In genomic region chr10:86758231-86759072, GRCh38 we compare ENCODE assay signal across 8 cellular contexts. TPM values are rescaled to one million over a fixed set of nuclear protein-coding genes. Genes with fewer than 3 reads are reported as not detected.
DNase-seq lines count a peak whose midpoint lies in the region; ATAC-seq, FAIRE-seq and TF ChIP-seq lines count a peak whose summit lies in the region.

No MANE protein-coding gene starts in this region.

- no peaks in the 10 kb centered on the region for H3K36me3 ChIP-seq in neural progenitor cell

- no peak for TF ChIP-seq CTCF in D721Med (IDR thresholded peaks at IDR 0.05; ENCODE audit: insufficient read depth, missing control alignments)
- TF ChIP-seq CTCF in NB4 (IDR thresholded peaks at IDR 0.05; ENCODE audit: low read depth, low read length): no peak
- TF ChIP-seq CTCF in coronary artery (IDR thresholded peaks at IDR 0.05): no peak
- TF ChIP-seq CTCF in neural progenitor cell (IDR thresholded peaks at IDR 0.05): no peak

- ATAC-seq in HG02588 (IDR thresholded peaks at IDR 0.05; ENCODE audit: unreplicated experiment) (no peak), HG03159 (IDR thresholded peaks at IDR 0.05; ENCODE audit: unreplicated experiment) (no peak), HG02973 (IDR thresholded peaks at IDR 0.05; ENCODE audit: unreplicated experiment) (no peak)

- peaks cover 43% of the 10 kb centered on the region for H3K4me1 ChIP-seq in neural progenitor cell

- peaks cover 3% of the 10 kb centered on the region for H3K27me3 Mint-ChIP-seq in neural progenitor cell (ENCODE audit: insufficient read depth, low read depth)

- H3K9me3 ChIP-seq in neural progenitor cell (ENCODE audit: low read depth): no peaks in the 10 kb centered on the region

- peaks cover 26% of the 10 kb centered on the region for H3K36me3 Mint-ChIP-seq in neural progenitor cell

- H3K4me1 Mint-ChIP-seq in neural progenitor cell: peaks cover 33% of the 10 kb centered on the region

- peak overlapping the region; percentile 88 for H3K4me2 ChIP-seq in neural progenitor cell

- peak overlapping the region; percentile 99 for H3K27ac Mint-ChIP-seq in neural progenitor cell

- peak overlapping the region; percentile 90 to 97 for H3K27ac ChIP-seq in coronary artery
- peak overlapping the region; percentile 24 for H3K27ac ChIP-seq in neural progenitor cell

- no peak for TF ChIP-seq POLR2A in NB4 (IDR thresholded peaks at IDR 0.05; ENCODE audit: extremely low read depth, insufficient read length)

- DNase-seq in D721Med (ENCODE audit: insufficient read length, low spot score) (no peak), NB4 (ENCODE audit: low read depth) (peak; percentile 31), coronary artery (ENCODE audit: low spot score) (no peak), neural progenitor cell (ENCODE audit: low spot score) (no peak), SHP77 (lab: John Stamatoyannopoulos, UW) (no peak)

- peak overlapping the region; percentile 99 for H3K4me3 Mint-ChIP-seq in neural progenitor cell

- peaks cover 46% of the 10 kb centered on the region for H4K20me1 ChIP-seq in neural progenitor cell (ENCODE audit: low read depth)

- peak overlapping the region; percentile 75 for H3K9ac ChIP-seq in neural progenitor cell

- no peaks in the 10 kb centered on the region for H3K27me3 ChIP-seq in neural progenitor cell

- peaks cover 13% of the 10 kb centered on the region for H3K9me3 Mint-ChIP-seq in neural progenitor cell

- peaks cover 39% of the 10 kb centered on the region for H3F3A ChIP-seq in neural progenitor cell (ENCODE audit: low read depth)

- H3K79me2 ChIP-seq in neural progenitor cell (ENCODE audit: low read depth): peaks cover 88% of the 10 kb centered on the region

- H3K4me3 ChIP-seq in NB4 (ENCODE audit: low read depth, low read length) (peak overlapping the region; percentile 77), coronary artery (peak overlapping the region; percentile 95), neural progenitor cell (peak overlapping the region; percentile 87)

- peak; percentile 6 for FAIRE-seq in D721Med (lab: Jason Lieb, UNC)

- no peak overlapping the region for H2AFZ ChIP-seq in neural progenitor cell (replicated peaks)

RNA-seq across cellular contexts. Expression of gene BMPR1A, which starts 2.0 kb away (rescaled TPM):
- 60.8 and 76.2 TPM in 2 replicates for total RNA-seq in neural progenitor cell (ENCODE audit: low replicate concordance)
